Comparison of ENCODE assay signal across 10 cellular contexts in genomic region chr4:52059372-52059771, GRCh38. TPM values are rescaled to one million over a fixed set of nuclear protein-coding genes. Genes with fewer than 3 reads are reported as not detected.
A peak's percentile ranks its signal among the peaks of the same experiment; 100 is the strongest.
DNase-seq lines count a peak whose midpoint lies in the region; ATAC-seq and TF ChIP-seq lines count a peak whose summit lies in the region.
"Had no signal": no experiment of that assay in that cellular context is flagged by ENCODE, and none has a peak within 500 bp of the region (broad histone marks: within the 10 kb centered on the region; RNA-seq: fewer than 3 reads in every experiment).

No MANE protein-coding gene starts in this region.

- TF ChIP-seq EP300 in esophagus muscularis mucosa (IDR thresholded peaks at IDR 0.05) = no peak

- TF ChIP-seq POLR2A in esophagus muscularis mucosa (IDR thresholded peaks at IDR 0.05; ENCODE audit: low read depth) = no peak

- H3K4me1 ChIP-seq in esophagus muscularis mucosa (peaks cover 0 to 9% (median 4%) of the 10 kb centered on the region in 4 donors), lung (ENCODE audit: control insufficient read depth in 2 of 2, insufficient read depth in 2 of 2, low read length in 2 of 2) (peaks cover 4 to 6% of the 10 kb centered on the region in 2 donors), ascending aorta (no peaks in the 10 kb centered on the region)

- 82% methylated on average over 3 of the region's 3 CpGs for WGBS in esophagus muscularis mucosa
- 47 to 51% methylated on average over 3 of the region's 3 CpGs for WGBS in lung, 2 donors

- ATAC-seq in lung (ENCODE audit: insufficient read depth, low FRiP score) = peak; percentile 49

- DNase-seq in AG10803 (ENCODE audit: low read depth) = peak; percentile 75
- DNase-seq in MV-4-11 (lab: John Stamatoyannopoulos, UW) = peak; percentile 89
- DNase-seq in esophagus muscularis mucosa (ENCODE audit: extremely low spot score) = peak; percentile 75
- DNase-seq in lung (ENCODE audit: low spot score) = no peak
- DNase-seq in OCI-M1 (lab: John Stamatoyannopoulos, UW) = no peak
- DNase-seq in NCI-H524 (lab: John Stamatoyannopoulos, UW) = no peak
- no peak for DNase-seq in ascending aorta (ENCODE audit: low spot score in 2 of 2)
- DNase-seq in NCI-H1694 treated with DMSO at 0.1 percent for 48 hours (lab: John Stamatoyannopoulos, UW) = no peak
- DNase-seq: NCI-H345 had no signal

- TF ChIP-seq CTCF in AG10803 (conservative IDR thresholded peaks at IDR 0.05; ENCODE audit: low read length) = no peak
- TF ChIP-seq CTCF in esophagus muscularis mucosa (IDR thresholded peaks at IDR 0.05) = no peak
- no peak for TF ChIP-seq CTCF in lung (IDR thresholded peaks at IDR 0.05; ENCODE audit: control extremely low read depth, extremely low read depth)
- TF ChIP-seq CTCF in ascending aorta (IDR thresholded peaks at IDR 0.05) = no peak

- H3K9me3 ChIP-seq in esophagus muscularis mucosa (no peaks in the 10 kb centered on the region), lung (ENCODE audit: control insufficient read depth in 2 of 2, insufficient read depth in 1 of 2, low read length in 1 of 2) (no peaks in the 10 kb centered on the region), ascending aorta (no peaks in the 10 kb centered on the region)

- H3K27ac ChIP-seq in esophagus muscularis mucosa (replicated peaks in 1 of 4) = peak overlapping the region in 1 of 4 donors; percentile 18
- peak overlapping the region in 1 of 2 donors; percentile 24 for H3K27ac ChIP-seq in lung (ENCODE audit: low read depth in 1 of 2, low read length in 1 of 2)
- H3K27ac ChIP-seq in ascending aorta = no peak overlapping the region

- intact Hi-C loops in esophagus muscularis mucosa (cut with DNase I) = no loop called here
- intact Hi-C loops in ascending aorta (cut with DNase I) = loop anchor here (10.0 kb wide), 1 partner anchor 655 kb away; no protein-coding TSS in a partner anchor

- no peaks in the 10 kb centered on the region for H3K36me3 ChIP-seq in esophagus muscularis mucosa
- H3K36me3 ChIP-seq in lung (ENCODE audit: control insufficient read depth in 2 of 2, insufficient read depth in 2 of 2, low read length in 2 of 2) = no peaks in the 10 kb centered on the region
- H3K36me3 ChIP-seq in ascending aorta = no peaks in the 10 kb centered on the region

- no peak overlapping the region for H3K4me3 ChIP-seq in AG10803 (ENCODE audit: low read length)
- H3K4me3 ChIP-seq in esophagus muscularis mucosa = no peak overlapping the region
- H3K4me3 ChIP-seq in lung = no peak overlapping the region
- no peak overlapping the region for H3K4me3 ChIP-seq in ascending aorta

- H3K27me3 ChIP-seq in esophagus muscularis mucosa (no peaks in the 10 kb centered on the region), lung (ENCODE audit: control insufficient read depth, insufficient read depth) (no peaks in the 10 kb centered on the region), ascending aorta (no peaks in the 10 kb centered on the region)

RNA-seq across cellular contexts. Expression of gene SPATA18, which starts 8.3 kb away (rescaled TPM):
- 1 to 10 TPM; 3.2 to 7.5 (median 5.4) TPM for total RNA-seq in esophagus muscularis mucosa
- total RNA-seq in lung = 10 to 100 TPM; 33.4 to 56.5 TPM
- polyA plus RNA-seq in lung = 10 to 100 TPM in 1 of 2 donors, 1 to 10 TPM in 1; 6.6 to 11.7 TPM
- 0.32 TPM for total RNA-seq in ascending aorta
- total RNA-seq: myocyte had no signal

RNA-seq across cellular contexts. Expression of gene SGCB, which starts 21.3 kb away (rescaled TPM):
- 10 to 100 TPM; 56.5 to 99.7 (median 77.3) TPM for total RNA-seq in esophagus muscularis mucosa
- 10 to 100 TPM; 23.6 to 39.9 TPM for total RNA-seq in lung
- polyA plus RNA-seq in lung = 1 to 10 TPM; 6.4 to 7.3 TPM
- total RNA-seq in ascending aorta = 14.9 TPM

RNA-seq across cellular contexts. Expression of gene LRRC66, which starts 39.2 kb away (rescaled TPM):
- total RNA-seq in esophagus muscularis mucosa (1 to 10 TPM in 1 of 4 donors, under 1 TPM in 3; 0.17 to 1.2 (median 0.54) TPM), lung (under 1 TPM; 0.14 to 0.28 TPM), ascending aorta (8.5 TPM)
- polyA plus RNA-seq in lung = under 1 TPM; 0.05 to 0.10 TPM

Comparison
In these comparisons a context has a peak if more than half of its experiments do, and no peak if none do; other contexts are left out.
1. DNase-seq: peak in AG10803 (single experiment), MV-4-11 (single experiment) and esophagus muscularis mucosa (single experiment); none in lung (single experiment), OCI-M1 (single experiment), NCI-H524 (0 of 2), ascending aorta (0 of 2) and NCI-H1694 treated with DMSO at 0.1 percent for 48 hours (single experiment).
2. RNA of gene SPATA18, which starts 8.3 kb away (total RNA-seq): 33.4 to 56.5 TPM in lung; 3.2 to 7.5 TPM in esophagus muscularis mucosa and 0.32 TPM in ascending aorta (single experiment); every median in the first group is over 4 times any median in the second.